In the genomic region with DNA sequence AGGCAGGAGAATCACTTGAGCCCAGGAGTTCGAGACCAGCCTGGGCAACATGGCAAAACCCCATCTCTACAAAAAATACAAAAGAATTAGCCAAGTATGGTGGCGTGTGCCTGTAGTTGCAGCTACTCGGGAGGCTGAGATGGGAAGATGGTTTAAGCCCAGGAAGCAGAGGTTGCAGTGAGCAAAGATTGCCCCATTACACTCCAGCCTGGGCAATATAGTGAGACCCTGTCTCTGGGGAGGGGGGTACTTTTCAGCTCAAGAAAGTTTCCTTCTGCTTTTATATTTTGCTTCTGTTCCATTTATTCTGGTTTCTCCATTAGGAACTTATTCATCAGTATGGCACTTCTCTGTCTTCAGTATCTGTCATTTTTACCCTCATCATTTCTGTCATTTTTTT, we compare ENCODE assay signal across 17 cellular contexts.
"Had no signal": no experiment of that assay in that cellular context is flagged by ENCODE, and none has a peak within 500 bp of the region (broad histone marks: within the 10 kb centered on the region; RNA-seq: fewer than 3 reads in every experiment).

No MANE protein-coding gene starts in this region.

- H3K27ac Mint-ChIP-seq: activated naive CD4-positive, alpha-beta T cell treated with anti-CD3 and anti-CD28 coated beads for 36 hours; endodermal cell; nephron had no signal

- ATAC-seq: activated T-helper 17 cell treated with anti-CD3 and anti-CD28 coated beads, Interleukin-2, amount 50 U/mL, for 72 hours; gastrocnemius medialis; heart right ventricle had no signal

- H3K4me3 Mint-ChIP-seq: activated naive CD4-positive, alpha-beta T cell treated with anti-CD3 and anti-CD28 coated beads for 36 hours; endodermal cell; nephron had no signal

- H3K9me3 Mint-ChIP-seq: activated T-helper 17 cell treated with anti-CD3 and anti-CD28 coated beads, Interleukin-2, amount 50 U/mL, for 72 hours had no signal

- H3K27me3 Mint-ChIP-seq: activated T-helper 17 cell treated with anti-CD3 and anti-CD28 coated beads, Interleukin-2, amount 50 U/mL, for 72 hours had no signal

- H3K4me3 ChIP-seq: dorsolateral prefrontal cortex, gastrocnemius medialis, heart right ventricle, skin epidermis had no signal

- H3K36me3 ChIP-seq: gastrocnemius medialis, heart right ventricle had no signal

- H3K27me3 ChIP-seq: dorsolateral prefrontal cortex, gastrocnemius medialis, heart right ventricle had no signal

- H3K27ac ChIP-seq: dorsolateral prefrontal cortex, skin epidermis, VCaP had no signal

- H3K9me3 ChIP-seq: gastrocnemius medialis, heart right ventricle had no signal

- H3K4me1 Mint-ChIP-seq: endodermal cell had no signal

- DNase-seq: activated CD4-positive, alpha-beta T cell treated with anti-CD3 and anti-CD28 coated beads for 48 hours; activated naive CD4-positive, alpha-beta T cell treated with anti-CD3 and anti-CD28 coated beads for 36 hours; dorsolateral prefrontal cortex; endodermal cell; erythroblast; gastrocnemius medialis; heart right ventricle; islet precursor cell; mammary epithelial cell; occipital lobe; stimulated activated CD4-positive, alpha-beta T cell treated with anti-CD3 and anti-CD28 coated beads, Interleukin-4, amount 100 ng/mL, for 4 hours; stimulated activated CD8-positive, alpha-beta memory T cell treated with anti-CD3 and anti-CD28 coated beads, Interleukin-4, amount 100 ng/mL, for 48 hours; T-helper 1 cell had no signal
